ENCODE assay signal across 21 cellular contexts in genomic region chr7:3397324-3397723, GRCh38.
"Had no signal": no experiment of that assay in that cellular context is flagged by ENCODE, and none has a peak within 500 bp of the region (broad histone marks: within the 10 kb centered on the region; RNA-seq: fewer than 3 reads in every experiment).

No MANE protein-coding gene starts in this region.

- H3K4me1 ChIP-seq: SJSA1 had no signal

- DNase-seq: Kasumi-1, MM.1S, NCI-H1092 treated with DMSO at 0.1 percent for 48 hours, NCI-H1436, NCI-H187, NCI-H2029, NCI-H2081 treated with DMSO at 0.1 percent for 48 hours, NCI-H2171, NCI-H345, NCI-H446 treated with DMSO at 0.1 percent for 48 hours, NCI-H510A treated with DMSO at 0.1 percent for 48 hours, NCI-H526, NCI-H748 treated with DMSO at 0.1 percent for 48 hours, Right ventricle myocardium superior, RPMI8226, SIG-M5 had no signal

- H3K9me3 ChIP-seq: SJSA1 had no signal

- ATAC-seq: K562 had no signal

- H3K36me3 Mint-ChIP-seq: IgD-negative memory B cell had no signal

- H3K4me3 Mint-ChIP-seq: IgD-negative memory B cell had no signal

- H3K27ac ChIP-seq: KMS-11, SJSA1, SK-N-MC had no signal

- H3K4me1 Mint-ChIP-seq: IgD-negative memory B cell had no signal

- H3K36me3 ChIP-seq: SJSA1 had no signal

- H3K27ac Mint-ChIP-seq: IgD-negative memory B cell had no signal

- H3K4me3 ChIP-seq: K562, SJSA1, SK-N-MC had no signal
